Comparison of ENCODE assay signal across 1 cellular context in the genomic region with DNA sequence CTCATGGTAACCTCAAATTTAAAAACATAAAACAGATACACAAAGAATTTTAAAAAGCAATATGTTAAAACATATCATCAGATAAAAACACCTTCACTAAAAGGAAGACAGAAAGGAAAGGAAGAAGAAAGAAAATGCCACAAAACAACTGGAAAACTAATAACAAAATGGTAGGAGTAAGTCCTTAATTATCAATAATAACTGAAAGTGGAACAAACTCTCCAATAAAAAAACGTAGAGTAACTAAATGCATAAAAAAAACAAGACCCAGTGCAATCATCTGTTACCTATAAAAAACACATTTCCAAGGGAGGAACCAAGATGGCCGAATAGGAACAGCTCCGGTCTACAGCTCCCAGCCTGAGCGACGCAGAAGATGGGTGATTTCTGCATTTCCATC.
TF ChIP-seq lines count a peak whose summit lies in the region.

No MANE protein-coding gene starts in this region.

TF ChIP-seq in K562, 482 proteins besides CTCF, POLR2A, EP300 and RAD21 (continued from another document and continues in another):
- TF ChIP-seq NCOA2 (IDR thresholded peaks at IDR 0.05; ENCODE audit: partially characterized antibody in 2 of 2), result peak in 1 of 2 experiments; percentile 51
- no peak for TF ChIP-seq ASH1L (IDR thresholded peaks at IDR 0.05; ENCODE audit: borderline replicate concordance, low read depth, partially characterized antibody)
- TF ChIP-seq, protein P1, sequence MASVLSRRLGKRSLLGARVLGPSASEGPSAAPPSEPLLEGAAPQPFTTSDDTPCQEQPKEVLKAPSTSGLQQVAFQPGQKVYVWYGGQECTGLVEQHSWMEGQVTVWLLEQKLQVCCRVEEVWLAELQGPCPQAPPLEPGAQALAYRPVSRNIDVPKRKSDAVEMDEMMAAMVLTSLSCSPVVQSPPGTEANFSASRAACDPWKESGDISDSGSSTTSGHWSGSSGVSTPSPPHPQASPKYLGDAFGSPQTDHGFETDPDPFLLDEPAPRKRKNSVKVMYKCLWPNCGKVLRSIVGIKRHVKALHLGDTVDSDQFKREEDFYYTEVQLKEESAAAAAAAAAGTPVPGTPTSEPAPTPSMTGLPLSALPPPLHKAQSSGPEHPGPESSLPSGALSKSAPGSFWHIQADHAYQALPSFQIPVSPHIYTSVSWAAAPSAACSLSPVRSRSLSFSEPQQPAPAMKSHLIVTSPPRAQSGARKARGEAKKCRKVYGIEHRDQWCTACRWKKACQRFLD (CRISPR knock-in tag; IDR thresholded peaks at IDR 0.05), result no peak
- TF ChIP-seq KAT7 (CRISPR knock-in tag; IDR thresholded peaks at IDR 0.05; ENCODE audit: borderline replicate concordance), result no peak
- TF ChIP-seq NR4A1 (CRISPR knock-in tag; IDR thresholded peaks at IDR 0.05), result no peak
- no peak for TF ChIP-seq NR4A1 (tag; IDR thresholded peaks at IDR 0.05)
- no peak for TF ChIP-seq SMAD4 (CRISPR knock-in tag; conservative IDR thresholded peaks at IDR 0.05)
- no peak for TF ChIP-seq TRIM28 (IDR thresholded peaks at IDR 0.05)
- TF ChIP-seq, protein P2, sequence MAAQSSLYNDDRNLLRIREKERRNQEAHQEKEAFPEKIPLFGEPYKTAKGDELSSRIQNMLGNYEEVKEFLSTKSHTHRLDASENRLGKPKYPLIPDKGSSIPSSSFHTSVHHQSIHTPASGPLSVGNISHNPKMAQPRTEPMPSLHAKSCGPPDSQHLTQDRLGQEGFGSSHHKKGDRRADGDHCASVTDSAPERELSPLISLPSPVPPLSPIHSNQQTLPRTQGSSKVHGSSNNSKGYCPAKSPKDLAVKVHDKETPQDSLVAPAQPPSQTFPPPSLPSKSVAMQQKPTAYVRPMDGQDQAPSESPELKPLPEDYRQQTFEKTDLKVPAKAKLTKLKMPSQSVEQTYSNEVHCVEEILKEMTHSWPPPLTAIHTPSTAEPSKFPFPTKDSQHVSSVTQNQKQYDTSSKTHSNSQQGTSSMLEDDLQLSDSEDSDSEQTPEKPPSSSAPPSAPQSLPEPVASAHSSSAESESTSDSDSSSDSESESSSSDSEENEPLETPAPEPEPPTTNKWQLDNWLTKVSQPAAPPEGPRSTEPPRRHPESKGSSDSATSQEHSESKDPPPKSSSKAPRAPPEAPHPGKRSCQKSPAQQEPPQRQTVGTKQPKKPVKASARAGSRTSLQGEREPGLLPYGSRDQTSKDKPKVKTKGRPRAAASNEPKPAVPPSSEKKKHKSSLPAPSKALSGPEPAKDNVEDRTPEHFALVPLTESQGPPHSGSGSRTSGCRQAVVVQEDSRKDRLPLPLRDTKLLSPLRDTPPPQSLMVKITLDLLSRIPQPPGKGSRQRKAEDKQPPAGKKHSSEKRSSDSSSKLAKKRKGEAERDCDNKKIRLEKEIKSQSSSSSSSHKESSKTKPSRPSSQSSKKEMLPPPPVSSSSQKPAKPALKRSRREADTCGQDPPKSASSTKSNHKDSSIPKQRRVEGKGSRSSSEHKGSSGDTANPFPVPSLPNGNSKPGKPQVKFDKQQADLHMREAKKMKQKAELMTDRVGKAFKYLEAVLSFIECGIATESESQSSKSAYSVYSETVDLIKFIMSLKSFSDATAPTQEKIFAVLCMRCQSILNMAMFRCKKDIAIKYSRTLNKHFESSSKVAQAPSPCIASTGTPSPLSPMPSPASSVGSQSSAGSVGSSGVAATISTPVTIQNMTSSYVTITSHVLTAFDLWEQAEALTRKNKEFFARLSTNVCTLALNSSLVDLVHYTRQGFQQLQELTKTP (IDR thresholded peaks at IDR 0.05; ENCODE audit: low read depth in 1 of 2, partially characterized antibody in 2 of 2), result no peak
- TF ChIP-seq MIER1 (IDR thresholded peaks at IDR 0.05; ENCODE audit: low read depth), result peak; percentile 60; the same call in 1 of the 2 replicates
- no peak for TF ChIP-seq SNRNP70 (optimal IDR thresholded peaks at IDR 0.05; ENCODE audit: low read depth, low read length)
- no peak for TF ChIP-seq PML (IDR thresholded peaks at IDR 0.05; ENCODE audit: low read length)
- TF ChIP-seq, protein P3, sequence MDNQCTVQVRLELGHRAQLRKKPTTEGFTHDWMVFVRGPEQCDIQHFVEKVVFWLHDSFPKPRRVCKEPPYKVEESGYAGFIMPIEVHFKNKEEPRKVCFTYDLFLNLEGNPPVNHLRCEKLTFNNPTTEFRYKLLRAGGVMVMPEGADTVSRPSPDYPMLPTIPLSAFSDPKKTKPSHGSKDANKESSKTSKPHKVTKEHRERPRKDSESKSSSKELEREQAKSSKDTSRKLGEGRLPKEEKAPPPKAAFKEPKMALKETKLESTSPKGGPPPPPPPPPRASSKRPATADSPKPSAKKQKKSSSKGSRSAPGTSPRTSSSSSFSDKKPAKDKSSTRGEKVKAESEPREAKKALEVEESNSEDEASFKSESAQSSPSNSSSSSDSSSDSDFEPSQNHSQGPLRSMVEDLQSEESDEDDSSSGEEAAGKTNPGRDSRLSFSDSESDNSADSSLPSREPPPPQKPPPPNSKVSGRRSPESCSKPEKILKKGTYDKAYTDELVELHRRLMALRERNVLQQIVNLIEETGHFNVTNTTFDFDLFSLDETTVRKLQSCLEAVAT (IDR thresholded peaks at IDR 0.05), result peak; percentile 75; a peak in 2 of 4 replicates
- no peak for TF ChIP-seq SAFB (IDR thresholded peaks at IDR 0.05; ENCODE audit: borderline replicate concordance, low read depth, low read length)
- TF ChIP-seq, protein P4, sequence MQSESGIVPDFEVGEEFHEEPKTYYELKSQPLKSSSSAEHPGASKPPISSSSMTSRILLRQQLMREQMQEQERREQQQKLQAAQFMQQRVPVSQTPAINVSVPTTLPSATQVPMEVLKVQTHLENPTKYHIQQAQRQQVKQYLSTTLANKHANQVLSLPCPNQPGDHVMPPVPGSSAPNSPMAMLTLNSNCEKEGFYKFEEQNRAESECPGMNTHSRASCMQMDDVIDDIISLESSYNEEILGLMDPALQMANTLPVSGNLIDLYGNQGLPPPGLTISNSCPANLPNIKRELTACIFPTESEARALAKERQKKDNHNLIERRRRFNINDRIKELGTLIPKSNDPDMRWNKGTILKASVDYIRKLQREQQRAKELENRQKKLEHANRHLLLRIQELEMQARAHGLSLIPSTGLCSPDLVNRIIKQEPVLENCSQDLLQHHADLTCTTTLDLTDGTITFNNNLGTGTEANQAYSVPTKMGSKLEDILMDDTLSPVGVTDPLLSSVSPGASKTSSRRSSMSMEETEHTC (IDR thresholded peaks at IDR 0.05), result no peak
- TF ChIP-seq BDP1 (IDR thresholded peaks at IDR 0.05; ENCODE audit: insufficient read depth, insufficient read length), result no peak
- no peak for TF ChIP-seq HLTF (IDR thresholded peaks at IDR 0.05)
- no peak for TF ChIP-seq HOXB6 (CRISPR knock-in tag; IDR thresholded peaks at IDR 0.05; ENCODE audit: borderline replicate concordance)
- TF ChIP-seq, protein P5, sequence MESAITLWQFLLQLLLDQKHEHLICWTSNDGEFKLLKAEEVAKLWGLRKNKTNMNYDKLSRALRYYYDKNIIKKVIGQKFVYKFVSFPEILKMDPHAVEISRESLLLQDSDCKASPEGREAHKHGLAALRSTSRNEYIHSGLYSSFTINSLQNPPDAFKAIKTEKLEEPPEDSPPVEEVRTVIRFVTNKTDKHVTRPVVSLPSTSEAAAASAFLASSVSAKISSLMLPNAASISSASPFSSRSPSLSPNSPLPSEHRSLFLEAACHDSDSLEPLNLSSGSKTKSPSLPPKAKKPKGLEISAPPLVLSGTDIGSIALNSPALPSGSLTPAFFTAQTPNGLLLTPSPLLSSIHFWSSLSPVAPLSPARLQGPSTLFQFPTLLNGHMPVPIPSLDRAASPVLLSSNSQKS (CRISPR knock-in tag; IDR thresholded peaks at IDR 0.05), result no peak
- no peak for TF ChIP-seq CCAR2 (IDR thresholded peaks at IDR 0.05; ENCODE audit: low read depth, low read length)
- no peak for TF ChIP-seq KHSRP (IDR thresholded peaks at IDR 0.05)
- peak; percentile 60 for TF ChIP-seq SUPT5H (IDR thresholded peaks at IDR 0.05)
- no peak for TF ChIP-seq ZNF24 (IDR thresholded peaks at IDR 0.05)
- no peak for TF ChIP-seq MTA3 (IDR thresholded peaks at IDR 0.05; ENCODE audit: borderline replicate concordance)
- TF ChIP-seq LEF1 (IDR thresholded peaks at IDR 0.05), result peak; percentile 21; the same call in 1 of the 2 replicates
- no peak for TF ChIP-seq MEIS2 (IDR thresholded peaks at IDR 0.05; ENCODE audit: partially characterized antibody)
- TF ChIP-seq DMBX1 (CRISPR knock-in tag; IDR thresholded peaks at IDR 0.05; ENCODE audit: borderline replicate concordance), result no peak
- TF ChIP-seq SMARCB1 (IDR thresholded peaks at IDR 0.05; ENCODE audit: insufficient read length, low read depth), result no peak
- no peak for TF ChIP-seq JUND (IDR thresholded peaks at IDR 0.05; ENCODE audit: borderline replicate concordance, low read depth, low read length)
- no peak for TF ChIP-seq JUND (tag; IDR thresholded peaks at IDR 0.05; ENCODE audit: borderline replicate concordance, low read depth, low read length)
- no peak for TF ChIP-seq POLR2AphosphoS2 (IDR thresholded peaks at IDR 0.05; ENCODE audit: low read length)
- TF ChIP-seq, protein P6, sequence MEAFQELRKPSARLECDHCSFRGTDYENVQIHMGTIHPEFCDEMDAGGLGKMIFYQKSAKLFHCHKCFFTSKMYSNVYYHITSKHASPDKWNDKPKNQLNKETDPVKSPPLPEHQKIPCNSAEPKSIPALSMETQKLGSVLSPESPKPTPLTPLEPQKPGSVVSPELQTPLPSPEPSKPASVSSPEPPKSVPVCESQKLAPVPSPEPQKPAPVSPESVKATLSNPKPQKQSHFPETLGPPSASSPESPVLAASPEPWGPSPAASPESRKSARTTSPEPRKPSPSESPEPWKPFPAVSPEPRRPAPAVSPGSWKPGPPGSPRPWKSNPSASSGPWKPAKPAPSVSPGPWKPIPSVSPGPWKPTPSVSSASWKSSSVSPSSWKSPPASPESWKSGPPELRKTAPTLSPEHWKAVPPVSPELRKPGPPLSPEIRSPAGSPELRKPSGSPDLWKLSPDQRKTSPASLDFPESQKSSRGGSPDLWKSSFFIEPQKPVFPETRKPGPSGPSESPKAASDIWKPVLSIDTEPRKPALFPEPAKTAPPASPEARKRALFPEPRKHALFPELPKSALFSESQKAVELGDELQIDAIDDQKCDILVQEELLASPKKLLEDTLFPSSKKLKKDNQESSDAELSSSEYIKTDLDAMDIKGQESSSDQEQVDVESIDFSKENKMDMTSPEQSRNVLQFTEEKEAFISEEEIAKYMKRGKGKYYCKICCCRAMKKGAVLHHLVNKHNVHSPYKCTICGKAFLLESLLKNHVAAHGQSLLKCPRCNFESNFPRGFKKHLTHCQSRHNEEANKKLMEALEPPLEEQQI (IDR thresholded peaks at IDR 0.05), result no peak
- TF ChIP-seq CBX2 (IDR thresholded peaks at IDR 0.05; ENCODE audit: insufficient read depth, low read length, poor library complexity, severe bottlenecking), result no peak
- TF ChIP-seq ZNF197 (CRISPR knock-in tag; IDR thresholded peaks at IDR 0.05; ENCODE audit: low read depth), result no peak
- TF ChIP-seq, protein P7, sequence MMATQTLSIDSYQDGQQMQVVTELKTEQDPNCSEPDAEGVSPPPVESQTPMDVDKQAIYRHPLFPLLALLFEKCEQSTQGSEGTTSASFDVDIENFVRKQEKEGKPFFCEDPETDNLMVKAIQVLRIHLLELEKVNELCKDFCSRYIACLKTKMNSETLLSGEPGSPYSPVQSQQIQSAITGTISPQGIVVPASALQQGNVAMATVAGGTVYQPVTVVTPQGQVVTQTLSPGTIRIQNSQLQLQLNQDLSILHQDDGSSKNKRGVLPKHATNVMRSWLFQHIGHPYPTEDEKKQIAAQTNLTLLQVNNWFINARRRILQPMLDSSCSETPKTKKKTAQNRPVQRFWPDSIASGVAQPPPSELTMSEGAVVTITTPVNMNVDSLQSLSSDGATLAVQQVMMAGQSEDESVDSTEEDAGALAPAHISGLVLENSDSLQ (IDR thresholded peaks at IDR 0.05), result no peak
- TF ChIP-seq SIN3A (IDR thresholded peaks at IDR 0.05; ENCODE audit: borderline replicate concordance in 2 of 2, control insufficient read depth in 1 of 2, low read depth in 2 of 2, low read length in 2 of 2), result no peak
- no peak for TF ChIP-seq NCOR1 (IDR thresholded peaks at IDR 0.05)
- TF ChIP-seq POU5F1 (IDR thresholded peaks at IDR 0.05; ENCODE audit: borderline replicate concordance, low read depth, low read length, partially characterized antibody), result no peak
- no peak for TF ChIP-seq RBM25 (IDR thresholded peaks at IDR 0.05; ENCODE audit: low read depth, low read length, severe bottlenecking)
- no peak for TF ChIP-seq ZSCAN29 (IDR thresholded peaks at IDR 0.05)
- no peak for TF ChIP-seq LARP7 (IDR thresholded peaks at IDR 0.05)
- TF ChIP-seq TEAD4 (IDR thresholded peaks at IDR 0.05; ENCODE audit: low read length), result no peak
- no peak for TF ChIP-seq TEAD4 (CRISPR knock-in tag; IDR thresholded peaks at IDR 0.05; ENCODE audit: borderline replicate concordance)
- TF ChIP-seq PRPF4 (IDR thresholded peaks at IDR 0.05; ENCODE audit: insufficient read depth, low read depth, low read length, poor library complexity, severe bottlenecking), result no peak
- no peak for TF ChIP-seq SRSF9 (IDR thresholded peaks at IDR 0.05; ENCODE audit: borderline replicate concordance, low read depth, low read length)
- no peak for TF ChIP-seq GATAD2A (IDR thresholded peaks at IDR 0.05)
- TF ChIP-seq, protein P8, sequence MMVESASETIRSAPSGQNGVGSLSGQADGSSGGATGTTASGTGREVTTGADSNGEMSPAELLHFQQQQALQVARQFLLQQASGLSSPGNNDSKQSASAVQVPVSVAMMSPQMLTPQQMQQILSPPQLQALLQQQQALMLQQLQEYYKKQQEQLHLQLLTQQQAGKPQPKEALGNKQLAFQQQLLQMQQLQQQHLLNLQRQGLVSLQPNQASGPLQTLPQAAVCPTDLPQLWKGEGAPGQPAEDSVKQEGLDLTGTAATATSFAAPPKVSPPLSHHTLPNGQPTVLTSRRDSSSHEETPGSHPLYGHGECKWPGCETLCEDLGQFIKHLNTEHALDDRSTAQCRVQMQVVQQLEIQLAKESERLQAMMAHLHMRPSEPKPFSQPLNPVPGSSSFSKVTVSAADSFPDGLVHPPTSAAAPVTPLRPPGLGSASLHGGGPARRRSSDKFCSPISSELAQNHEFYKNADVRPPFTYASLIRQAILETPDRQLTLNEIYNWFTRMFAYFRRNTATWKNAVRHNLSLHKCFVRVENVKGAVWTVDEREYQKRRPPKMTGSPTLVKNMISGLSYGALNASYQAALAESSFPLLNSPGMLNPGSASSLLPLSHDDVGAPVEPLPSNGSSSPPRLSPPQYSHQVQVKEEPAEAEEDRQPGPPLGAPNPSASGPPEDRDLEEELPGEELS (CRISPR knock-in tag; IDR thresholded peaks at IDR 0.05; ENCODE audit: borderline replicate concordance), result no peak
- no peak for TF ChIP-seq JUNB (CRISPR knock-in tag; conservative IDR thresholded peaks at IDR 0.05)
